In the genomic region with DNA sequence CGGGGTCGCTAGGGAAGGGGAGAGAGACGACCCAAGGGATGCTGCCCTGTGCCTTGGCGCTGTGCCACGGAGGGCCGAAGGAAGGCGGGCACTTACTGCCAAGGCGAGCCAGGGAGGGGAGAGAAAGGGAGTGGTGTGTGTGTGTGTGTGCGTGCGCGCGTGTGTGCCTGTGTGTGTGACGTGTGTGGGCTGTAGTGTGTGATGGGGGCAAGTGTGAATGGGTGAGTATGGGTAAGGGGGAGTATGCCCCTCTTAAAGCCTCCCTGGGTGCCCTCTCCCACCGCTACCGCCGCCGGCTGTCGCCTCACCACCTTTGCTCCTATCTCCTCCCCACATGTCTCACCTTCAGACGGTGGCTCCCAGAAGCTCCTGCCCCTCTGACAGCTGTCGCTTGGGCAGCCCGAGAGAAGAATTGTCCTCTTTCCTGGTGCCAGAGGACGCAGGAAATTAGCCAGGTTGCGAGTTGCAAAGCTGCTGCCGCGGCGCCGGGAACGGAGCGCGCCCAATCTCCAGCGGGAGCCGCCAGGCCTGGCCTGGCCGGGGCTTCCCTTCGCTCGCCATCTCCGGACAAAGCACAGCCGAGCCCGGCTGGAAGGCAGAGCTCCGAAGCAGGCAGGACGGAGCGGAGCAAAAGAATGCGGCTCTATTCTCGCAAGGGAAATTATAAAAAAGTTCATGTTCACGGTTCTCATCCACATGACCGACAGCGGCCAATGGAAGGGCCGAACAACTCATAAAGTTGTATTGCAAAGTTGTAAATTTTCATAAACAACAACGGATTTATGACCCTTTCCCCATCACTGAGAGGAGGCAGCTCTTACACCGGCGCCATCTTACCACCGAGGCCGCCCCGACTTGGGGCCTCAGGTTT, we compare ENCODE assay signal across 1 cellular context.
TF ChIP-seq lines count a peak whose summit lies in the region.

A gene (minus strand): TSS at position 639 of the 871 bp plus-strand sequence. CDS start 41,943 bp downstream, outside the sequence.

TF ChIP-seq in K562, 482 proteins besides CTCF, POLR2A, EP300 and RAD21:
- TF ChIP-seq, protein P1, sequence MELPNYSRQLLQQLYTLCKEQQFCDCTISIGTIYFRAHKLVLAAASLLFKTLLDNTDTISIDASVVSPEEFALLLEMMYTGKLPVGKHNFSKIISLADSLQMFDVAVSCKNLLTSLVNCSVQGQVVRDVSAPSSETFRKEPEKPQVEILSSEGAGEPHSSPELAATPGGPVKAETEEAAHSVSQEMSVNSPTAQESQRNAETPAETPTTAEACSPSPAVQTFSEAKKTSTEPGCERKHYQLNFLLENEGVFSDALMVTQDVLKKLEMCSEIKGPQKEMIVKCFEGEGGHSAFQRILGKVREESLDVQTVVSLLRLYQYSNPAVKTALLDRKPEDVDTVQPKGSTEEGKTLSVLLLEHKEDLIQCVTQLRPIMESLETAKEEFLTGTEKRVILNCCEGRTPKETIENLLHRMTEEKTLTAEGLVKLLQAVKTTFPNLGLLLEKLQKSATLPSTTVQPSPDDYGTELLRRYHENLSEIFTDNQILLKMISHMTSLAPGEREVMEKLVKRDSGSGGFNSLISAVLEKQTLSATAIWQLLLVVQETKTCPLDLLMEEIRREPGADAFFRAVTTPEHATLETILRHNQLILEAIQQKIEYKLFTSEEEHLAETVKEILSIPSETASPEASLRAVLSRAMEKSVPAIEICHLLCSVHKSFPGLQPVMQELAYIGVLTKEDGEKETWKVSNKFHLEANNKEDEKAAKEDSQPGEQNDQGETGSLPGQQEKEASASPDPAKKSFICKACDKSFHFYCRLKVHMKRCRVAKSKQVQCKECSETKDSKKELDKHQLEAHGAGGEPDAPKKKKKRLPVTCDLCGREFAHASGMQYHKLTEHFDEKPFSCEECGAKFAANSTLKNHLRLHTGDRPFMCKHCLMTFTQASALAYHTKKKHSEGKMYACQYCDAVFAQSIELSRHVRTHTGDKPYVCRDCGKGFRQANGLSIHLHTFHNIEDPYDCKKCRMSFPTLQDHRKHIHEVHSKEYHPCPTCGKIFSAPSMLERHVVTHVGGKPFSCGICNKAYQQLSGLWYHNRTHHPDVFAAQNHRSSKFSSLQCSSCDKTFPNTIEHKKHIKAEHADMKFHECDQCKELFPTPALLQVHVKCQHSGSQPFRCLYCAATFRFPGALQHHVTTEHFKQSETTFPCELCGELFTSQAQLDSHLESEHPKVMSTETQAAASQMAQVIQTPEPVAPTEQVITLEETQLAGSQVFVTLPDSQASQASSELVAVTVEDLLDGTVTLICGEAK (IDR thresholded peaks at IDR 0.05), result 0 out of 2 replicates have a peak, but pooled peaks have one; percentile 19
- TF ChIP-seq, protein P1 (CRISPR knock-in tag; IDR thresholded peaks at IDR 0.05), result no peak
- TF ChIP-seq CBFA2T2 (conservative IDR thresholded peaks at IDR 0.05), result no peak
